ENCODE assay signal across 1 cellular context in the genomic region with DNA sequence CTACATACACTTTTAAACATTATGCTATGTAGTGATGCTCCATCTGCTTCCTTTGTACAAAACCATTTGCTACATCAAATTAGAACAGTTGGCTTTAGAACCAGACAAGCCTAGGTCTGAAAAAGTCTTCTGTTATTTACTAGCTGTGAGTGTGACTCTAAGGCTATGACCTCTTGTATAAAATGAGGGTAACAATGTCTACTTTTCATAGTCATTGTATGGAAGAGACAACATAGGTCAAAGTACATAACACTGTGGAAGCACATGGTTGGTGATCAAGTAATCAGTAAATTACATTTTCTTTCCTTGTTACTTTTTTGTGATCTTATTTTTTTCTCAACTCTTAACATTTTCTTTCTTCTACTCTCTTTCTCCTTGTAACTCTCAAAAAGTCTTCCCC.
TF ChIP-seq lines count a peak whose summit lies in the region.

No MANE protein-coding gene starts in this region.

TF ChIP-seq in GM23338, 12 proteins besides CTCF, POLR2A, EP300 and RAD21 (continued from another document):
- TF ChIP-seq JUNB (IDR thresholded peaks at IDR 0.05; ENCODE audit: unreplicated experiment) = no peak
- TF ChIP-seq POLR2AphosphoS5 (IDR thresholded peaks at IDR 0.05; ENCODE audit: low read depth) = no peak
- TF ChIP-seq NANOG (IDR thresholded peaks at IDR 0.05; ENCODE audit: borderline replicate concordance) = no peak
- TF ChIP-seq EZH2 (IDR thresholded peaks at IDR 0.05; ENCODE audit: low read depth, unreplicated experiment) = no peak
- TF ChIP-seq, protein P1, sequence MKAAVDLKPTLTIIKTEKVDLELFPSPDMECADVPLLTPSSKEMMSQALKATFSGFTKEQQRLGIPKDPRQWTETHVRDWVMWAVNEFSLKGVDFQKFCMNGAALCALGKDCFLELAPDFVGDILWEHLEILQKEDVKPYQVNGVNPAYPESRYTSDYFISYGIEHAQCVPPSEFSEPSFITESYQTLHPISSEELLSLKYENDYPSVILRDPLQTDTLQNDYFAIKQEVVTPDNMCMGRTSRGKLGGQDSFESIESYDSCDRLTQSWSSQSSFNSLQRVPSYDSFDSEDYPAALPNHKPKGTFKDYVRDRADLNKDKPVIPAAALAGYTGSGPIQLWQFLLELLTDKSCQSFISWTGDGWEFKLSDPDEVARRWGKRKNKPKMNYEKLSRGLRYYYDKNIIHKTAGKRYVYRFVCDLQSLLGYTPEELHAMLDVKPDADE (IDR thresholded peaks at IDR 0.05) = no peak
